ENCODE assay signal across 8 cellular contexts in genomic region chr9:128128836-128129590, GRCh38. TPM values are rescaled to one million over a fixed set of nuclear protein-coding genes. Genes with fewer than 3 reads are reported as not detected.
DNase-seq lines count a peak whose midpoint lies in the region; ATAC-seq and TF ChIP-seq lines count a peak whose summit lies in the region.

No MANE protein-coding gene starts in this region.

- no TSS peak for BruUV-seq in Panc1 (replicated peaks; lab: Mats Ljungman, UMichigan)

- peak in 1 of 5 donors; percentile 54 for DNase-seq in CD8-positive, alpha-beta memory T cell
- DNase-seq in Panc1 (ENCODE audit: low read depth, low spot score): no peak
- no peak for DNase-seq in epithelial cell of prostate (ENCODE audit: low read depth, low spot score)
- DNase-seq in SKM-1 treated with dmso at 0.1 percent for 144 hours (lab: John Stamatoyannopoulos, UW; ENCODE audit: unreplicated experiment): no peak
- DNase-seq in cortex of kidney (lab: John Stamatoyannopoulos, UW): no peak

- H3K9me3 Mint-ChIP-seq in CD8-positive, alpha-beta memory T cell: no peaks in the 10 kb centered on the region

- H3K27ac ChIP-seq in CD8-positive, alpha-beta memory T cell (ENCODE audit: low read depth, low read length): peak overlapping the region; percentile 96
- H3K27ac ChIP-seq in Panc1 (ENCODE audit: low read length) (peak overlapping the region; percentile 85), epithelial cell of prostate (peak overlapping the region; percentile 93), neutrophil (peak overlapping the region; percentile 91)

- peaks cover 5% of the 10 kb centered on the region for H3K36me3 ChIP-seq in CD8-positive, alpha-beta memory T cell (ENCODE audit: insufficient read depth, low read length)
- H3K36me3 ChIP-seq in Panc1 (ENCODE audit: control insufficient read depth, insufficient read depth, low read length) (peaks cover 2% of the 10 kb centered on the region; the same call in 1 of the 2 replicates), neutrophil (no peaks in the 10 kb centered on the region)

- TF ChIP-seq CTCF in Panc1 (IDR thresholded peaks at IDR 0.05) (no peak), neutrophil (IDR thresholded peaks at IDR 0.05) (no peak)

- H3K4me3 ChIP-seq in CD8-positive, alpha-beta memory T cell (ENCODE audit: low read length): peak overlapping the region; percentile 96
- H3K4me3 ChIP-seq in Panc1 (ENCODE audit: low read depth in 2 of 2, low read length in 2 of 2): peak overlapping the region; percentile 80 to 83
- H3K4me3 ChIP-seq in neutrophil (ENCODE audit: low read depth in 1 of 2, low read length in 1 of 2): peak overlapping the region; percentile 94 to 96

- H3K36me3 Mint-ChIP-seq in CD8-positive, alpha-beta memory T cell: peaks cover 0 to 17% (median 0%) of the 10 kb centered on the region in 3 donors

- POLR2A ChIA-PET in CD8-positive, alpha-beta memory T cell (lab: Charles Lee): interaction anchor here (0.5 to 1.1 kb wide), 4 partner anchors 14 to 257 kb away, joined by 3 to 9 read pairs (median 4); partner anchors contain the start of gene BBLN
- POLR2A ChIA-PET in Panc1 (lab: Charles Lee): no interaction called here

- peak overlapping the region; percentile 61 to 100 (median 99) for H3K27ac Mint-ChIP-seq in CD8-positive, alpha-beta memory T cell

- ATAC-seq in Panc1 (no peak), GM18519 (IDR thresholded peaks at IDR 0.05; ENCODE audit: low FRiP score, unreplicated experiment) (no peak), HG03139 (IDR thresholded peaks at IDR 0.05; ENCODE audit: unreplicated experiment) (no peak)

- intact Hi-C loops in Panc1 (cut with micrococcal nuclease; ENCODE audit: unreplicated experiment): no loop called here

- H3K4me1 ChIP-seq in CD8-positive, alpha-beta memory T cell (ENCODE audit: insufficient read depth, low read length): peaks cover 35% of the 10 kb centered on the region
- H3K4me1 ChIP-seq in Panc1 (ENCODE audit: control insufficient read depth, insufficient read depth, low read length) (0 out of 2 replicates have a peak, but pooled peaks cover 3% of the 10 kb centered on the region), neutrophil (ENCODE audit: control insufficient read depth in 1 of 2, insufficient read depth in 1 of 2, low read depth in 1 of 2, low read length in 1 of 2) (peaks cover 57 to 71% of the 10 kb centered on the region in 2 experiments)

- no peaks in the 10 kb centered on the region for H3K9me3 ChIP-seq in CD8-positive, alpha-beta memory T cell (ENCODE audit: low read length)
- H3K9me3 ChIP-seq in Panc1 (ENCODE audit: control insufficient read depth, insufficient read depth, low read depth, low read length) (no peaks in the 10 kb centered on the region), neutrophil (no peaks in the 10 kb centered on the region)

- CTCF ChIA-PET in CD8-positive, alpha-beta memory T cell (lab: Charles Lee): interaction anchor here (1.0 to 5.1 kb wide), 6 partner anchors 12 to 61 kb away, joined by 3 to 31 read pairs (median 4); partner anchors contain the start of genes NAIF1 and SLC25A25
- CTCF ChIA-PET in Panc1 (lab: Charles Lee): no interaction called here

- H3K4me3 Mint-ChIP-seq in CD8-positive, alpha-beta memory T cell: peak overlapping the region; percentile 94 to 99 (median 98)

- no peaks in the 10 kb centered on the region for H3K27me3 ChIP-seq in CD8-positive, alpha-beta memory T cell (ENCODE audit: insufficient read depth, low read length, poor library complexity, severe bottlenecking)
- H3K27me3 ChIP-seq in Panc1 (ENCODE audit: control insufficient read depth, insufficient read depth, low read length) (no peaks in the 10 kb centered on the region), neutrophil (no peaks in the 10 kb centered on the region)

- H3K4me1 Mint-ChIP-seq in CD8-positive, alpha-beta memory T cell: peaks cover 29 to 42% (median 39%) of the 10 kb centered on the region in 3 donors

- H3K27me3 Mint-ChIP-seq in CD8-positive, alpha-beta memory T cell: peaks cover 8 to 9% of the 10 kb centered on the region in 2 donors

- in situ Hi-C loops in Panc1 (cut with HindIII; ENCODE audit: low pct_unique_long_range_greater_than_20kb, low sequenced_read_pairs): no loop called here

RNA-seq across cellular contexts. Expression of gene PTGES2, which starts 1.5 kb away (rescaled TPM):
- 10 to 100 TPM; 67.0 to 68.3 TPM for total RNA-seq in CD8-positive, alpha-beta memory T cell
- polyA plus RNA-seq in CD8-positive, alpha-beta memory T cell: 51.7 TPM
- 76.8 TPM for total RNA-seq in Panc1 (2021; ENCODE audit: unreplicated experiment)
- polyA plus RNA-seq in Panc1 (2012; ENCODE audit: insufficient read length): 151 TPM

RNA-seq across cellular contexts. Expression of gene LCN2, which starts 20.2 kb away (rescaled TPM):
- not detected for total RNA-seq in CD8-positive, alpha-beta memory T cell
- not detected for polyA plus RNA-seq in CD8-positive, alpha-beta memory T cell
- total RNA-seq in Panc1 (2021; ENCODE audit: unreplicated experiment): 1.0 TPM
- polyA plus RNA-seq in Panc1 (2012; ENCODE audit: insufficient read length): not detected

RNA-seq across cellular contexts. Expression of gene BBLN, which starts 31.1 kb away (rescaled TPM):
- 10 to 100 TPM; 75.5 to 78.4 TPM for total RNA-seq in CD8-positive, alpha-beta memory T cell
- 137 TPM for polyA plus RNA-seq in CD8-positive, alpha-beta memory T cell
- 48.5 TPM for total RNA-seq in Panc1 (2021; ENCODE audit: unreplicated experiment)
- polyA plus RNA-seq in Panc1 (2012; ENCODE audit: insufficient read length): 62.5 TPM
